Comparison of ENCODE assay signal across 2 cellular contexts in genomic region chr3:13497386-13497785, GRCh38.
TF ChIP-seq lines count a peak whose summit lies in the region.

No MANE protein-coding gene starts in this region.

TF ChIP-seq in GM12891, 5 proteins besides CTCF, POLR2A, EP300 and RAD21 (continued from another document):
- TF ChIP-seq POU2F2 (IDR thresholded peaks at IDR 0.05; ENCODE audit: low read depth, low read length) (no peak), SPI1 (IDR thresholded peaks at IDR 0.05; ENCODE audit: low read depth, low read length) (0 out of 2 replicates have a peak, but pooled peaks have one; percentile 9), PAX5 (IDR thresholded peaks at IDR 0.05; ENCODE audit: insufficient read depth, low read length, severe bottlenecking) (no peak)

TF ChIP-seq in H1, 55 proteins besides CTCF, POLR2A, EP300 and RAD21 (continued from another document):
- TF ChIP-seq EZH2 (IDR thresholded peaks at IDR 0.05; ENCODE audit: low read depth, low read length, severe bottlenecking) (no peak), USF2 (IDR thresholded peaks at IDR 0.05; ENCODE audit: low read length) (no peak), NRF1 (IDR thresholded peaks at IDR 0.05; ENCODE audit: low read depth, low read length) (no peak), TEAD4 (IDR thresholded peaks at IDR 0.05; ENCODE audit: low read depth, low read length) (no peak), TCF12 (IDR thresholded peaks at IDR 0.05; ENCODE audit: low read depth, low read length) (no peak), E2F6 (IDR thresholded peaks at IDR 0.05) (no peak), SP1 (IDR thresholded peaks at IDR 0.05; ENCODE audit: low read depth, low read length) (no peak), ASH2L (IDR thresholded peaks at IDR 0.05; ENCODE audit: low read length) (no peak), CREB1 (IDR thresholded peaks at IDR 0.05) (no peak), HDAC2 (IDR thresholded peaks at IDR 0.05; ENCODE audit: borderline replicate concordance in 1 of 2, low read depth in 2 of 2, low read length in 2 of 2) (no peak), FOSL1 (IDR thresholded peaks at IDR 0.05; ENCODE audit: insufficient read depth, low read depth, low read length) (no peak), ATF3 (IDR thresholded peaks at IDR 0.05; ENCODE audit: insufficient read depth, low read depth, low read length) (no peak), TBP (IDR thresholded peaks at IDR 0.05; ENCODE audit: low read depth, low read length) (no peak), MAFK (IDR thresholded peaks at IDR 0.05; ENCODE audit: low read depth, low read length) (no peak), TAF1 (IDR thresholded peaks at IDR 0.05; ENCODE audit: low read depth, low read length) (no peak), KDM5A (IDR thresholded peaks at IDR 0.05; ENCODE audit: low read length) (no peak), CTBP2 (IDR thresholded peaks at IDR 0.05; ENCODE audit: borderline replicate concordance, insufficient read depth, insufficient read length, low read length) (no peak), JUND (IDR thresholded peaks at IDR 0.05; ENCODE audit: low read length) (no peak), SIRT6 (IDR thresholded peaks at IDR 0.05; ENCODE audit: low read length) (no peak)
